ENCODE assay signal across 9 cellular contexts in genomic region chr2:197130318-197130717, GRCh38.
A peak's percentile ranks its signal among the peaks of the same experiment; 100 is the strongest.
DNase-seq lines count a peak whose midpoint lies in the region; ATAC-seq and TF ChIP-seq lines count a peak whose summit lies in the region.
"Had no signal": no experiment of that assay in that cellular context is flagged by ENCODE, and none has a peak within 500 bp of the region (broad histone marks: within the 10 kb centered on the region; RNA-seq: fewer than 3 reads in every experiment).

No MANE protein-coding gene starts in this region.

- TF ChIP-seq CTCF in DND-41 (IDR thresholded peaks at IDR 0.05; ENCODE audit: borderline replicate concordance, extremely low read depth, low read length, poor library complexity, severe bottlenecking), result no peak
- no peak for TF ChIP-seq CTCF in tibial nerve (IDR thresholded peaks at IDR 0.05)

- ATAC-seq in DND-41 (ENCODE audit: insufficient read depth, low read depth) (peak; percentile 90), GM19395 (IDR thresholded peaks at IDR 0.05; ENCODE audit: unreplicated experiment) (peak; percentile 79), HG03095 (IDR thresholded peaks at IDR 0.05; ENCODE audit: unreplicated experiment) (peak; percentile 78)
- peak; percentile 89 for ATAC-seq in activated T-helper 17 cell treated with anti-CD3 and anti-CD28 coated beads, Interleukin-2, amount 50 U/mL, for 72 hours (replicated peaks)

- no peak for TF ChIP-seq EP300 in tibial nerve (IDR thresholded peaks at IDR 0.05)

- H3K27me3 Mint-ChIP-seq in activated T-helper 17 cell treated with anti-CD3 and anti-CD28 coated beads, Interleukin-2, amount 50 U/mL, for 72 hours, result no peaks in the 10 kb centered on the region

- peak overlapping the region; percentile 2 for H3K4me2 ChIP-seq in DND-41 (ENCODE audit: insufficient read depth, low read length)

- no peak overlapping the region for H3K4me3 ChIP-seq in DND-41 (ENCODE audit: low read depth in 1 of 2, low read length in 2 of 2)
- no peak overlapping the region for H3K4me3 ChIP-seq in tibial nerve
- no peak overlapping the region for H3K4me3 ChIP-seq in H7 (ENCODE audit: insufficient read depth, low read depth, low read length)

- H3K36me3 Mint-ChIP-seq in activated T-helper 17 cell treated with anti-CD3 and anti-CD28 coated beads, Interleukin-2, amount 50 U/mL, for 72 hours (ENCODE audit: low read depth), result peaks cover 59% of the 10 kb centered on the region

- 56 to 66% methylated on average over 6 of the region's 6 CpGs for WGBS in tibial nerve, 2 donors

- H3K4me1 Mint-ChIP-seq in activated T-helper 17 cell treated with anti-CD3 and anti-CD28 coated beads, Interleukin-2, amount 50 U/mL, for 72 hours, result peaks cover 47% of the 10 kb centered on the region

- H3K9me3 Mint-ChIP-seq in activated T-helper 17 cell treated with anti-CD3 and anti-CD28 coated beads, Interleukin-2, amount 50 U/mL, for 72 hours, result no peaks in the 10 kb centered on the region

- no peaks in the 10 kb centered on the region for H3K9me3 ChIP-seq in DND-41 (ENCODE audit: insufficient read depth, low read length, severe bottlenecking)
- H3K9me3 ChIP-seq in tibial nerve, result no peaks in the 10 kb centered on the region

- H3K79me2 ChIP-seq in DND-41 (ENCODE audit: insufficient read depth, low read length), result no peaks in the 10 kb centered on the region

- H3K27me3 ChIP-seq in DND-41 (ENCODE audit: insufficient read depth, low read length, poor library complexity) (no peaks in the 10 kb centered on the region), tibial nerve (no peaks in the 10 kb centered on the region), H7 (ENCODE audit: control insufficient read depth, insufficient read depth, low read length) (no peaks in the 10 kb centered on the region)

- peak; percentile 31 for DNase-seq in DND-41
- no peak for DNase-seq in pons (ENCODE audit: low spot score)
- DNase-seq in tibial nerve (ENCODE audit: low spot score in 2 of 2), result no peak
- no peak for DNase-seq in H7
- no peak for DNase-seq in NCI-H2107 (lab: John Stamatoyannopoulos, UW)

- H3K27ac Mint-ChIP-seq in activated T-helper 17 cell treated with anti-CD3 and anti-CD28 coated beads, Interleukin-2, amount 50 U/mL, for 72 hours, result peak overlapping the region; percentile 26

- TF ChIP-seq POLR2A in tibial nerve (IDR thresholded peaks at IDR 0.05), result no peak

- H3K27ac ChIP-seq in DND-41 (ENCODE audit: low read length) (peak overlapping the region; percentile 72), tibial nerve (no peak overlapping the region)
- H3K27ac ChIP-seq: epithelial cell of prostate had no signal

- H2AFZ ChIP-seq in DND-41 (ENCODE audit: low read depth, low read length), result no peak overlapping the region

- H3K4me3 Mint-ChIP-seq in activated T-helper 17 cell treated with anti-CD3 and anti-CD28 coated beads, Interleukin-2, amount 50 U/mL, for 72 hours, result peak overlapping the region; percentile 39

- H4K20me1 ChIP-seq in DND-41 (ENCODE audit: insufficient read depth, low read length), result no peaks in the 10 kb centered on the region

- H3K4me1 ChIP-seq in DND-41 (ENCODE audit: insufficient read depth, low read length), result peaks cover 45% of the 10 kb centered on the region
- H3K4me1 ChIP-seq in tibial nerve, result peaks cover 0 to 12% (median 0%) of the 10 kb centered on the region in 4 donors

- H3K36me3 ChIP-seq in DND-41 (ENCODE audit: insufficient read depth, low read length) (peaks cover 9% of the 10 kb centered on the region; the same call in 1 of the 2 replicates), tibial nerve (peaks cover 0 to 9% (median 0%) of the 10 kb centered on the region in 3 donors), H7 (replicated peaks; ENCODE audit: control insufficient read depth, insufficient read depth, low read length) (no peaks in the 10 kb centered on the region)

- 0 out of 2 replicates have a peak overlapping the region, but pooled peaks have one; percentile 24 for H3K9ac ChIP-seq in DND-41 (ENCODE audit: low read depth, low read length)
